Comparison of ENCODE assay signal across 29 cellular contexts in genomic region chr1:184116287-184116686, GRCh38.
A peak's percentile ranks its signal among the peaks of the same experiment; 100 is the strongest.
DNase-seq lines count a peak whose midpoint lies in the region; ATAC-seq lines count a peak whose summit lies in the region.
"Had no signal": no experiment of that assay in that cellular context is flagged by ENCODE, and none has a peak within 500 bp of the region (broad histone marks: within the 10 kb centered on the region; RNA-seq: fewer than 3 reads in every experiment).

No MANE protein-coding gene starts in this region.

- peaks cover 3% of the 10 kb centered on the region for H3K9me3 Mint-ChIP-seq in stimulated activated memory B cell treated with anti-CD40 and anti-IgM and Interleukin-4, amounts not matched to agents 10 μg/mL and 1 μg/mL and 100 μg/mL, for 72 hours
- H3K9me3 Mint-ChIP-seq: activated CD4-positive, alpha-beta memory T cell treated with anti-CD3 and anti-CD28 coated beads, Interleukin-2, amount 10 ng/mL, durations not matched to agents 7 days and 5 days; activated naive CD4-positive, alpha-beta T cell treated with anti-CD3 and anti-CD28 coated beads, Interleukin-2, amount 10 ng/mL, durations not matched to agents 7 days and 5 days had no signal

- ATAC-seq in Right ventricle myocardium inferior (peak; percentile 31), GM18519 (IDR thresholded peaks at IDR 0.05; ENCODE audit: low FRiP score, unreplicated experiment) (no peak)
- no peak for ATAC-seq in stimulated activated memory B cell treated with anti-CD40 and anti-IgM and Interleukin-4, amounts not matched to agents 10 μg/mL and 1 μg/mL and 100 μg/mL, for 72 hours
- ATAC-seq: esophagus mucosa; gastrocnemius medialis; left colon; naive thymus-derived CD4-positive, alpha-beta T cell had no signal

- peak overlapping the region; percentile 16 for H4K8ac ChIP-seq in mesenchymal stem cell (ENCODE audit: low read length)

- H2BK15ac ChIP-seq in mesenchymal stem cell (ENCODE audit: low read depth, poor library complexity, severe bottlenecking) = no peak overlapping the region

- no peaks in the 10 kb centered on the region for H3K27me3 ChIP-seq in mesenchymal stem cell (ENCODE audit: control insufficient read depth in 1 of 2, insufficient read depth in 1 of 2, low read length in 2 of 2)
- H3K27me3 ChIP-seq in H7 (ENCODE audit: control insufficient read depth, insufficient read depth, low read length) = no peaks in the 10 kb centered on the region
- H3K27me3 ChIP-seq: gastrocnemius medialis, SJSA1, tibial artery had no signal

- no peak overlapping the region for H2BK120ac ChIP-seq in mesenchymal stem cell (ENCODE audit: low read depth, low read length)

- H2AK5ac ChIP-seq in mesenchymal stem cell (ENCODE audit: low read length, severe bottlenecking) = no peak overlapping the region

- H2BK12ac ChIP-seq in mesenchymal stem cell (ENCODE audit: low read length in 2 of 2) = peak overlapping the region; percentile 12 to 28

- no peak overlapping the region for H3K27ac Mint-ChIP-seq in stimulated activated memory B cell treated with anti-CD40 and anti-IgM and Interleukin-4, amounts not matched to agents 10 μg/mL and 1 μg/mL and 100 μg/mL, for 72 hours
- H3K27ac Mint-ChIP-seq: activated CD4-positive, alpha-beta memory T cell treated with anti-CD3 and anti-CD28 coated beads, Interleukin-2, amount 10 ng/mL, durations not matched to agents 7 days and 5 days; activated naive CD4-positive, alpha-beta T cell treated with anti-CD3 and anti-CD28 coated beads, Interleukin-2, amount 10 ng/mL, durations not matched to agents 7 days and 5 days; B cell; brain; naive thymus-derived CD4-positive, alpha-beta T cell had no signal

- WGBS in mesenchymal stem cell = 30% methylated on average over 2 of the region's 2 CpGs

- H3K79me1 ChIP-seq in mesenchymal stem cell (replicated peaks; ENCODE audit: low read length, poor library complexity, severe bottlenecking) = no peaks in the 10 kb centered on the region

- no peak overlapping the region for H3K27ac ChIP-seq in mesenchymal stem cell (ENCODE audit: low read length, poor library complexity, severe bottlenecking)
- H3K27ac ChIP-seq: gastrocnemius medialis, SJSA1, tibial artery had no signal

- no peak overlapping the region for H3K23ac ChIP-seq in mesenchymal stem cell (ENCODE audit: low read length in 2 of 2)

- H3K9me3 ChIP-seq in mesenchymal stem cell (ENCODE audit: control insufficient read depth, low read length) = no peaks in the 10 kb centered on the region
- H3K9me3 ChIP-seq: gastrocnemius medialis, SJSA1, tibial artery had no signal

- no peaks in the 10 kb centered on the region for H3K4me1 Mint-ChIP-seq in stimulated activated memory B cell treated with anti-CD40 and anti-IgM and Interleukin-4, amounts not matched to agents 10 μg/mL and 1 μg/mL and 100 μg/mL, for 72 hours
- H3K4me1 Mint-ChIP-seq: activated CD4-positive, alpha-beta memory T cell treated with anti-CD3 and anti-CD28 coated beads, Interleukin-2, amount 10 ng/mL, durations not matched to agents 7 days and 5 days; activated naive CD4-positive, alpha-beta T cell treated with anti-CD3 and anti-CD28 coated beads, Interleukin-2, amount 10 ng/mL, durations not matched to agents 7 days and 5 days; B cell had no signal

- H3K4me3 Mint-ChIP-seq in stimulated activated memory B cell treated with anti-CD40 and anti-IgM and Interleukin-4, amounts not matched to agents 10 μg/mL and 1 μg/mL and 100 μg/mL, for 72 hours = no peak overlapping the region
- H3K4me3 Mint-ChIP-seq: activated CD4-positive, alpha-beta memory T cell treated with anti-CD3 and anti-CD28 coated beads, Interleukin-2, amount 10 ng/mL, durations not matched to agents 7 days and 5 days; activated naive CD4-positive, alpha-beta T cell treated with anti-CD3 and anti-CD28 coated beads, Interleukin-2, amount 10 ng/mL, durations not matched to agents 7 days and 5 days; B cell; brain; naive thymus-derived CD4-positive, alpha-beta T cell had no signal

- no peaks in the 10 kb centered on the region for H3K36me3 ChIP-seq in mesenchymal stem cell (ENCODE audit: control insufficient read depth in 1 of 2, insufficient read depth in 2 of 2, low read depth in 1 of 2, low read length in 2 of 2)
- no peaks in the 10 kb centered on the region for H3K36me3 ChIP-seq in H7 (replicated peaks; ENCODE audit: control insufficient read depth, insufficient read depth, low read length)
- H3K36me3 ChIP-seq: gastrocnemius medialis, SJSA1, tibial artery had no signal

- no peak overlapping the region for H3K14ac ChIP-seq in mesenchymal stem cell (ENCODE audit: low read length in 2 of 2)

- no peak overlapping the region for H2AFZ ChIP-seq in mesenchymal stem cell (ENCODE audit: low read depth, low read length)

- no peak overlapping the region for H3K4me2 ChIP-seq in mesenchymal stem cell (ENCODE audit: low read length, poor library complexity, severe bottlenecking)

- H3K4me3 ChIP-seq in mesenchymal stem cell (ENCODE audit: insufficient read depth in 1 of 2, low read depth in 1 of 2, low read length in 2 of 2) (no peak overlapping the region), H7 (ENCODE audit: insufficient read depth, low read depth, low read length) (no peak overlapping the region)
- H3K4me3 ChIP-seq: gastrocnemius medialis, SJSA1, tibial artery had no signal

- peaks cover 6% of the 10 kb centered on the region for H3K36me3 Mint-ChIP-seq in stimulated activated memory B cell treated with anti-CD40 and anti-IgM and Interleukin-4, amounts not matched to agents 10 μg/mL and 1 μg/mL and 100 μg/mL, for 72 hours
- H3K36me3 Mint-ChIP-seq: activated naive CD4-positive, alpha-beta T cell treated with anti-CD3 and anti-CD28 coated beads, Interleukin-2, amount 10 ng/mL, durations not matched to agents 7 days and 5 days; brain had no signal

- intact Hi-C loops in Right ventricle myocardium inferior (cut with DNase I) (no loop called here), cardiac septum (cut with DNase I) (no loop called here)

- H3K18ac ChIP-seq in mesenchymal stem cell (ENCODE audit: low read depth in 1 of 2, low read length in 2 of 2) = no peak overlapping the region

- no peak overlapping the region for H3K4ac ChIP-seq in mesenchymal stem cell (ENCODE audit: low read depth in 1 of 2, low read length in 2 of 2)

- no peak for DNase-seq in Right ventricle myocardium inferior (ENCODE audit: missing footprints)
- DNase-seq in cardiac septum (ENCODE audit: low spot score) = no peak
- DNase-seq in dermis blood vessel endothelial cell = peak; percentile 23
- DNase-seq in mesenchymal stem cell = peak; percentile 45
- DNase-seq in H7 = no peak
- no peak for DNase-seq in activated CD4-positive, alpha-beta T cell treated with anti-CD3 and anti-CD28 coated beads, Interleukin-2, amount 50 U/mL, for 48 hours
- DNase-seq: activated CD4-positive, alpha-beta memory T cell treated with anti-CD3 and anti-CD28 coated beads, Interleukin-2, amount 10 ng/mL, durations not matched to agents 7 days and 5 days; activated CD8-positive, alpha-beta memory T cell treated with anti-CD3 and anti-CD28 coated beads, Interleukin-2, amount 50 U/mL, for 48 hours; activated naive CD4-positive, alpha-beta T cell treated with anti-CD3 and anti-CD28 coated beads, Interleukin-2, amount 10 ng/mL, durations not matched to agents 7 days and 5 days; COR-L47; DMS79; effector memory CD4-positive, alpha-beta T cell; gastrocnemius medialis; HCEC 1CT; hippocampal formation; Karpas-422; left colon; MV-4-11; naive thymus-derived CD4-positive, alpha-beta T cell; small intestine; stimulated activated CD4-positive, alpha-beta T cell treated with anti-CD3 and anti-CD28 coated beads, Interleukin-1b, Interleukin-23, amount 100 ng/mL, for 48 hours; stimulated activated CD8-positive, alpha-beta memory T cell treated with anti-CD3 and anti-CD28 coated beads, Interleukin-4, amount 100 ng/mL, for 48 hours; tibial artery had no signal

- no peak overlapping the region for H2BK5ac ChIP-seq in mesenchymal stem cell (ENCODE audit: low read depth, low read length, poor library complexity, severe bottlenecking)

- H3K9ac ChIP-seq in mesenchymal stem cell (ENCODE audit: low read length) = no peak overlapping the region

- H4K91ac ChIP-seq in mesenchymal stem cell (ENCODE audit: low read length) = no peak overlapping the region

- H3K27me3 Mint-ChIP-seq in stimulated activated memory B cell treated with anti-CD40 and anti-IgM and Interleukin-4, amounts not matched to agents 10 μg/mL and 1 μg/mL and 100 μg/mL, for 72 hours = no peaks in the 10 kb centered on the region
- H3K27me3 Mint-ChIP-seq: activated CD4-positive, alpha-beta memory T cell treated with anti-CD3 and anti-CD28 coated beads, Interleukin-2, amount 10 ng/mL, durations not matched to agents 7 days and 5 days; activated naive CD4-positive, alpha-beta T cell treated with anti-CD3 and anti-CD28 coated beads, Interleukin-2, amount 10 ng/mL, durations not matched to agents 7 days and 5 days; B cell; brain; naive thymus-derived CD4-positive, alpha-beta T cell had no signal

- H3K4me1 ChIP-seq in mesenchymal stem cell (ENCODE audit: control insufficient read depth, insufficient read depth, low read depth, low read length) = peaks cover 2% of the 10 kb centered on the region
- H3K4me1 ChIP-seq: tibial artery had no signal

Comparison
In these comparisons a context has a peak if more than half of its experiments do, and no peak if none do; other contexts are left out.
1. DNase-seq: peak in dermis blood vessel endothelial cell (single experiment) and mesenchymal stem cell (single experiment); none in Right ventricle myocardium inferior (single experiment), cardiac septum (single experiment), H7 (single experiment) and activated CD4-positive, alpha-beta T cell treated with anti-CD3 and anti-CD28 coated beads, Interleukin-2, amount 50 U/mL, for 48 hours (0 of 2).